ENCODE assay signal across 10 cellular contexts in the genomic region with DNA sequence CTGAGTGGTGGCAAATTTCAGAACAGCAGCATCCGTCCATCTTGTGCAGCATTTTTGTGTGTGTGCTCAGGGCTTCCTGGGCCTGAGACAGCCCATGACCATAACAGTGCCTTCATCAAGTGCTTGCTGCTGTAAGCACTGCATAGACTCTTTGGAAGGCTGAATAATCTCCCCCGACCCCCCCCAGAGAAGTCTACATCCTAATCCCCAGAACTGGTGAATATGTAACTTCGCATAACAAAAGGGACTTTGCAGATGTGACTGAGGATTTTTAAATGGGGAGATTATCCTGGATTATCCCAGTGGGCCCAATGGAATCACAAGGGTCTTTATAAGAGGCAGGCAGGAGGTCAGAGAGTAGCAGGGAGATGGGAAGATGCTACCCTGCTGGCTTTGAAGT. TPM values are rescaled to one million over a fixed set of nuclear protein-coding genes. Genes with fewer than 3 reads are reported as not detected.
"Had no signal": no experiment of that assay in that cellular context is flagged by ENCODE, and none has a peak within 500 bp of the region (broad histone marks: within the 10 kb centered on the region; RNA-seq: fewer than 3 reads in every experiment).

No MANE protein-coding gene starts in this region.

- H3K27ac Mint-ChIP-seq: HFFc6, IgD-negative memory B cell had no signal

- H2AFZ ChIP-seq: GM23248 had no signal

- H3K27me3 Mint-ChIP-seq: IgD-negative memory B cell had no signal

- H3K9ac ChIP-seq: GM23248 had no signal

- H3K9me3 Mint-ChIP-seq: HFFc6, IgD-negative memory B cell had no signal

- H3K36me3 Mint-ChIP-seq: IgD-negative memory B cell had no signal

- FAIRE-seq: H54, HepG2 had no signal

- H3K4me3 Mint-ChIP-seq: H9, HFFc6, IgD-negative memory B cell had no signal

- H3K27ac ChIP-seq: GM23248, HL-60 had no signal

- H3K4me1 Mint-ChIP-seq: H9, IgD-negative memory B cell had no signal

- DNase-seq: GM23248, GOT3, H9, HFFc6, KBM-7 had no signal

- H3K4me3 ChIP-seq: GM23248 had no signal

RNA-seq across cellular contexts. Expression of a gene that starts 50.6 kb away (rescaled TPM):
- total RNA-seq: GM23248, HT1080 had no signal
- polyA plus RNA-seq: GM23248, IgD-negative memory B cell had no signal
